Comparison of ENCODE assay signal across 1 cellular context in the genomic region with DNA sequence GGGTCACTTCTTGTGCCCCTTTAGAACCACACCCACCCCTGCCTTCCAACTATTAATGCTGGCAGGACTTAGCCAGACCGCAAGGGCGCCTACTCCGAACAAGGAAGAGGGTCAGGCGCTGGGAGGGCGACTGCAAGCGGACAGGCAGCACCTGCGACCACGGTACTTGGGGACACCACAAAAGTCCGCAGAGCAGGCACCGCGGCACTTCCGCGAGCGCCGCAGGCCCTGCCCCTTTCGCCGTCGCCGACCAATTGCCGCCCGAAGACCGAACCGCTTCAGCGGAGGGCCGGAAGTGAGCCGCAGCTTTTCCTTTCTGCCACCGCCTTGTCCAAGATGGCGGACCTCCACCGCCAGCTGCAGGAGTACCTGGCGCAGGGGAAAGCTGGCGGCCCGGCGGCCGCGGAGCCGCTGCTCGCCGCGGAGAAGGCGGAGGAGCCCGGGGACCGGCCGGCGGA.
TF ChIP-seq lines count a peak whose summit lies in the region.

A gene with protein sequence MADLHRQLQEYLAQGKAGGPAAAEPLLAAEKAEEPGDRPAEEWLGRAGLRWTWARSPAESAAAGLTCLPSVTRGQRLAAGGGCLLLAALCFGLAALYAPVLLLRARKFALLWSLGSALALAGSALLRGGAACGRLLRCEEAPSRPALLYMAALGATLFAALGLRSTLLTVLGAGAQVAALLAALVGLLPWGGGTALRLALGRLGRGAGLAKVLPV (plus strand): TSS at position 305 of the 458 bp plus-strand sequence. CDS start 32 bp downstream, at position 337.

TF ChIP-seq in HepG2, 621 proteins besides CTCF, POLR2A, EP300 and RAD21 (continued from another document and continues in another):
- TF ChIP-seq, protein P1, sequence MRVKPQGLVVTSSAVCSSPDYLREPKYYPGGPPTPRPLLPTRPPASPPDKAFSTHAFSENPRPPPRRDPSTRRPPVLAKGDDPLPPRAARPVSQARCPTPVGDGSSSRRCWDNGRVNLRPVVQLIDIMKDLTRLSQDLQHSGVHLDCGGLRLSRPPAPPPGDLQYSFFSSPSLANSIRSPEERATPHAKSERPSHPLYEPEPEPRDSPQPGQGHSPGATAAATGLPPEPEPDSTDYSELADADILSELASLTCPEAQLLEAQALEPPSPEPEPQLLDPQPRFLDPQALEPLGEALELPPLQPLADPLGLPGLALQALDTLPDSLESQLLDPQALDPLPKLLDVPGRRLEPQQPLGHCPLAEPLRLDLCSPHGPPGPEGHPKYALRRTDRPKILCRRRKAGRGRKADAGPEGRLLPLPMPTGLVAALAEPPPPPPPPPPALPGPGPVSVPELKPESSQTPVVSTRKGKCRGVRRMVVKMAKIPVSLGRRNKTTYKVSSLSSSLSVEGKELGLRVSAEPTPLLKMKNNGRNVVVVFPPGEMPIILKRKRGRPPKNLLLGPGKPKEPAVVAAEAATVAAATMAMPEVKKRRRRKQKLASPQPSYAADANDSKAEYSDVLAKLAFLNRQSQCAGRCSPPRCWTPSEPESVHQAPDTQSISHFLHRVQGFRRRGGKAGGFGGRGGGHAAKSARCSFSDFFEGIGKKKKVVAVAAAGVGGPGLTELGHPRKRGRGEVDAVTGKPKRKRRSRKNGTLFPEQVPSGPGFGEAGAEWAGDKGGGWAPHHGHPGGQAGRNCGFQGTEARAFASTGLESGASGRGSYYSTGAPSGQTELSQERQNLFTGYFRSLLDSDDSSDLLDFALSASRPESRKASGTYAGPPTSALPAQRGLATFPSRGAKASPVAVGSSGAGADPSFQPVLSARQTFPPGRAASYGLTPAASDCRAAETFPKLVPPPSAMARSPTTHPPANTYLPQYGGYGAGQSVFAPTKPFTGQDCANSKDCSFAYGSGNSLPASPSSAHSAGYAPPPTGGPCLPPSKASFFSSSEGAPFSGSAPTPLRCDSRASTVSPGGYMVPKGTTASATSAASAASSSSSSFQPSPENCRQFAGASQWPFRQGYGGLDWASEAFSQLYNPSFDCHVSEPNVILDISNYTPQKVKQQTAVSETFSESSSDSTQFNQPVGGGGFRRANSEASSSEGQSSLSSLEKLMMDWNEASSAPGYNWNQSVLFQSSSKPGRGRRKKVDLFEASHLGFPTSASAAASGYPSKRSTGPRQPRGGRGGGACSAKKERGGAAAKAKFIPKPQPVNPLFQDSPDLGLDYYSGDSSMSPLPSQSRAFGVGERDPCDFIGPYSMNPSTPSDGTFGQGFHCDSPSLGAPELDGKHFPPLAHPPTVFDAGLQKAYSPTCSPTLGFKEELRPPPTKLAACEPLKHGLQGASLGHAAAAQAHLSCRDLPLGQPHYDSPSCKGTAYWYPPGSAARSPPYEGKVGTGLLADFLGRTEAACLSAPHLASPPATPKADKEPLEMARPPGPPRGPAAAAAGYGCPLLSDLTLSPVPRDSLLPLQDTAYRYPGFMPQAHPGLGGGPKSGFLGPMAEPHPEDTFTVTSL (CRISPR knock-in tag; IDR thresholded peaks at IDR 0.05; ENCODE audit: borderline replicate concordance): no peak
- no peak; the same call in 1 of the 2 replicates for TF ChIP-seq MAF1 (CRISPR knock-in tag; IDR thresholded peaks at IDR 0.05; ENCODE audit: borderline replicate concordance)
- peak; percentile 20; the same call in 1 of the 2 replicates for TF ChIP-seq HMG20A (CRISPR knock-in tag; IDR thresholded peaks at IDR 0.05; ENCODE audit: borderline replicate concordance)
- TF ChIP-seq ATF7 (IDR thresholded peaks at IDR 0.05): no peak
- TF ChIP-seq ATF7 (CRISPR knock-in tag; IDR thresholded peaks at IDR 0.05): no peak
- no peak for TF ChIP-seq ZNF235 (CRISPR knock-in tag; IDR thresholded peaks at IDR 0.05; ENCODE audit: borderline replicate concordance)
- TF ChIP-seq YY1 (IDR thresholded peaks at IDR 0.05; ENCODE audit: insufficient read depth, insufficient replicate concordance, low read depth, low read length): peak; percentile 99
- TF ChIP-seq, protein P2, sequence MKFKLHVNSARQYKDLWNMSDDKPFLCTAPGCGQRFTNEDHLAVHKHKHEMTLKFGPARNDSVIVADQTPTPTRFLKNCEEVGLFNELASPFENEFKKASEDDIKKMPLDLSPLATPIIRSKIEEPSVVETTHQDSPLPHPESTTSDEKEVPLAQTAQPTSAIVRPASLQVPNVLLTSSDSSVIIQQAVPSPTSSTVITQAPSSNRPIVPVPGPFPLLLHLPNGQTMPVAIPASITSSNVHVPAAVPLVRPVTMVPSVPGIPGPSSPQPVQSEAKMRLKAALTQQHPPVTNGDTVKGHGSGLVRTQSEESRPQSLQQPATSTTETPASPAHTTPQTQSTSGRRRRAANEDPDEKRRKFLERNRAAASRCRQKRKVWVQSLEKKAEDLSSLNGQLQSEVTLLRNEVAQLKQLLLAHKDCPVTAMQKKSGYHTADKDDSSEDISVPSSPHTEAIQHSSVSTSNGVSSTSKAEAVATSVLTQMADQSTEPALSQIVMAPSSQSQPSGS (CRISPR knock-in tag; IDR thresholded peaks at IDR 0.05): 0 out of 2 replicates have a peak, but pooled peaks have one; percentile 40
- TF ChIP-seq ZNF556 (CRISPR knock-in tag; IDR thresholded peaks at IDR 0.05; ENCODE audit: borderline replicate concordance): peak; percentile 93
- TF ChIP-seq, protein P3, sequence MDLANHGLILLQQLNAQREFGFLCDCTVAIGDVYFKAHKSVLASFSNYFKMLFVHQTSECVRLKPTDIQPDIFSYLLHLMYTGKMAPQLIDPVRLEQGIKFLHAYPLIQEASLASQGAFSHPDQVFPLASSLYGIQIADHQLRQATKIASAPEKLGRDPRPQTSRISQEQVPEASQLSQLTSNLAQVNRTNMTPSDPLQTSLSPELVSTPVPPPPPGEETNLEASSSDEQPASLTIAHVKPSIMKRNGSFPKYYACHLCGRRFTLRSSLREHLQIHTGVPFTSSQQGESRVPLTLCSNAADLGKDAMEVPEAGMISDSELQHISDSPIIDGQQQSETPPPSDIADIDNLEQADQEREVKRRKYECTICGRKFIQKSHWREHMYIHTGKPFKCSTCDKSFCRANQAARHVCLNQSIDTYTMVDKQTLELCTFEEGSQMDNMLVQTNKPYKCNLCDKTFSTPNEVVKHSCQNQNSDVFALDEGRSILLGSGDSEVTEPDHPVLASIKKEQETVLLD (CRISPR knock-in tag; IDR thresholded peaks at IDR 0.05; ENCODE audit: low read depth): no peak; the same call in 1 of the 2 replicates
- TF ChIP-seq RXRB (CRISPR knock-in tag; IDR thresholded peaks at IDR 0.05; ENCODE audit: borderline replicate concordance): peak; percentile 59; the same call in 1 of the 2 replicates
- peak; percentile 74; the same call in 1 of the 2 replicates for TF ChIP-seq ZBTB7A (CRISPR knock-in tag; IDR thresholded peaks at IDR 0.05)
- TF ChIP-seq, protein P4, sequence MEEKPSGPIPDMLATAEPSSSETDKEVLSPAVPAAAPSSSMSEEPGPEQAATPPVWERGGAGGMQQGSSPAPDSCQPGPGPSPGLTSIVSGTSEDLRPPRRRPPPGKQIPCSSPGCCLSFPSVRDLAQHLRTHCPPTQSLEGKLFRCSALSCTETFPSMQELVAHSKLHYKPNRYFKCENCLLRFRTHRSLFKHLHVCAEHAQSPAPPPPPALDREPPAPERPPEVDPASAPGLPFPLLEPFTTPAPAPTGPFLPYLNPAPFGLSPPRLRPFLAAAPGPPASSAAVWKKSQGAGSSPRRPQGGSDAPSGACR (CRISPR knock-in tag; IDR thresholded peaks at IDR 0.05): no peak; the same call in 1 of the 2 replicates
- no peak for TF ChIP-seq FIP1L1 (IDR thresholded peaks at IDR 0.05; ENCODE audit: borderline replicate concordance, insufficient read depth, low read depth, low read length)
- TF ChIP-seq, protein P5, sequence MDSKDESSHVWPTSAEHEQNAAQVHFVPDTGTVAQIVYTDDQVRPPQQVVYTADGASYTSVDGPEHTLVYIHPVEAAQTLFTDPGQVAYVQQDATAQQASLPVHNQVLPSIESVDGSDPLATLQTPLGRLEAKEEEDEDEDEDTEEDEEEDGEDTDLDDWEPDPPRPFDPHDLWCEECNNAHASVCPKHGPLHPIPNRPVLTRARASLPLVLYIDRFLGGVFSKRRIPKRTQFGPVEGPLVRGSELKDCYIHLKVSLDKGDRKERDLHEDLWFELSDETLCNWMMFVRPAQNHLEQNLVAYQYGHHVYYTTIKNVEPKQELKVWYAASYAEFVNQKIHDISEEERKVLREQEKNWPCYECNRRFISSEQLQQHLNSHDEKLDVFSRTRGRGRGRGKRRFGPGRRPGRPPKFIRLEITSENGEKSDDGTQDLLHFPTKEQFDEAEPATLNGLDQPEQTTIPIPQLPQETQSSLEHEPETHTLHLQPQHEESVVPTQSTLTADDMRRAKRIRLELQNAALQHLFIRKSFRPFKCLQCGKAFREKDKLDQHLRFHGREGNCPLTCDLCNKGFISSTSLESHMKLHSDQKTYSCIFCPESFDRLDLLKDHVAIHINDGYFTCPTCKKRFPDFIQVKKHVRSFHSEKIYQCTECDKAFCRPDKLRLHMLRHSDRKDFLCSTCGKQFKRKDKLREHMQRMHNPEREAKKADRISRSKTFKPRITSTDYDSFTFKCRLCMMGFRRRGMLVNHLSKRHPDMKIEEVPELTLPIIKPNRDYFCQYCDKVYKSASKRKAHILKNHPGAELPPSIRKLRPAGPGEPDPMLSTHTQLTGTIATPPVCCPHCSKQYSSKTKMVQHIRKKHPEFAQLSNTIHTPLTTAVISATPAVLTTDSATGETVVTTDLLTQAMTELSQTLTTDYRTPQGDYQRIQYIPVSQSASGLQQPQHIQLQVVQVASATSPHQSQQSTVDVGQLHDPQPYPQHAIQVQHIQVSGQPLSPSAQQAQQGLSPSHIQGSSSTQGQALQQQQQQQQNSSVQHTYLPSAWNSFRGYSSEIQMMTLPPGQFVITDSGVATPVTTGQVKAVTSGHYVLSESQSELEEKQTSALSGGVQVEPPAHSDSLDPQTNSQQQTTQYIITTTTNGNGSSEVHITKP (CRISPR knock-in tag; IDR thresholded peaks at IDR 0.05; ENCODE audit: low read depth): no peak
- TF ChIP-seq HNRNPLL (IDR thresholded peaks at IDR 0.05; ENCODE audit: low read depth, low read length, poor library complexity, severe bottlenecking): peak; percentile 95
- TF ChIP-seq NR3C1 (CRISPR knock-in tag; IDR thresholded peaks at IDR 0.05): no peak
- no peak for TF ChIP-seq TCF7 (IDR thresholded peaks at IDR 0.05; ENCODE audit: low read depth)
- TF ChIP-seq CBX1 (IDR thresholded peaks at IDR 0.05; ENCODE audit: low read depth): peak; percentile 36
- 0 out of 2 replicates have a peak, but pooled peaks have one; percentile 84 for TF ChIP-seq ZNF343 (CRISPR knock-in tag; IDR thresholded peaks at IDR 0.05)
- TF ChIP-seq, protein P6, sequence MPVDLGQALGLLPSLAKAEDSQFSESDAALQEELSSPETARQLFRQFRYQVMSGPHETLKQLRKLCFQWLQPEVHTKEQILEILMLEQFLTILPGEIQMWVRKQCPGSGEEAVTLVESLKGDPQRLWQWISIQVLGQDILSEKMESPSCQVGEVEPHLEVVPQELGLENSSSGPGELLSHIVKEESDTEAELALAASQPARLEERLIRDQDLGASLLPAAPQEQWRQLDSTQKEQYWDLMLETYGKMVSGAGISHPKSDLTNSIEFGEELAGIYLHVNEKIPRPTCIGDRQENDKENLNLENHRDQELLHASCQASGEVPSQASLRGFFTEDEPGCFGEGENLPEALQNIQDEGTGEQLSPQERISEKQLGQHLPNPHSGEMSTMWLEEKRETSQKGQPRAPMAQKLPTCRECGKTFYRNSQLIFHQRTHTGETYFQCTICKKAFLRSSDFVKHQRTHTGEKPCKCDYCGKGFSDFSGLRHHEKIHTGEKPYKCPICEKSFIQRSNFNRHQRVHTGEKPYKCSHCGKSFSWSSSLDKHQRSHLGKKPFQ (CRISPR knock-in tag; IDR thresholded peaks at IDR 0.05; ENCODE audit: insufficient replicate concordance): no peak
- TF ChIP-seq ZNF790 (CRISPR knock-in tag; IDR thresholded peaks at IDR 0.05; ENCODE audit: borderline replicate concordance): peak; percentile 98
- TF ChIP-seq TBL1XR1 (IDR thresholded peaks at IDR 0.05; ENCODE audit: borderline replicate concordance, low read length, partially characterized antibody): peak; percentile 10
- peak; percentile 45; the same call in 1 of the 2 replicates for TF ChIP-seq RFXANK (CRISPR knock-in tag; IDR thresholded peaks at IDR 0.05)
- peak; percentile 91 for TF ChIP-seq ZNF501 (CRISPR knock-in tag; IDR thresholded peaks at IDR 0.05)
- TF ChIP-seq EED (CRISPR knock-in tag; IDR thresholded peaks at IDR 0.05): no peak
- TF ChIP-seq SRSF9 (IDR thresholded peaks at IDR 0.05; ENCODE audit: borderline replicate concordance, insufficient read depth, low read depth, low read length, poor library complexity, severe bottlenecking): no peak
- 0 out of 2 replicates have a peak, but pooled peaks have one; percentile 49 for TF ChIP-seq ZKSCAN8 (CRISPR knock-in tag; IDR thresholded peaks at IDR 0.05; ENCODE audit: borderline replicate concordance)
- no peak for TF ChIP-seq ZNF605 (CRISPR knock-in tag; IDR thresholded peaks at IDR 0.05)
- peak; percentile 75; the same call in 1 of the 2 replicates for TF ChIP-seq ZNF766 (CRISPR knock-in tag; IDR thresholded peaks at IDR 0.05; ENCODE audit: borderline replicate concordance)
- no peak for TF ChIP-seq SUZ12 (IDR thresholded peaks at IDR 0.05; ENCODE audit: low read depth, low read length)
- TF ChIP-seq NONO (IDR thresholded peaks at IDR 0.05): no peak
- peak; percentile 92 for TF ChIP-seq NONO (CRISPR knock-in tag; conservative IDR thresholded peaks at IDR 0.05)
- TF ChIP-seq, protein P7, sequence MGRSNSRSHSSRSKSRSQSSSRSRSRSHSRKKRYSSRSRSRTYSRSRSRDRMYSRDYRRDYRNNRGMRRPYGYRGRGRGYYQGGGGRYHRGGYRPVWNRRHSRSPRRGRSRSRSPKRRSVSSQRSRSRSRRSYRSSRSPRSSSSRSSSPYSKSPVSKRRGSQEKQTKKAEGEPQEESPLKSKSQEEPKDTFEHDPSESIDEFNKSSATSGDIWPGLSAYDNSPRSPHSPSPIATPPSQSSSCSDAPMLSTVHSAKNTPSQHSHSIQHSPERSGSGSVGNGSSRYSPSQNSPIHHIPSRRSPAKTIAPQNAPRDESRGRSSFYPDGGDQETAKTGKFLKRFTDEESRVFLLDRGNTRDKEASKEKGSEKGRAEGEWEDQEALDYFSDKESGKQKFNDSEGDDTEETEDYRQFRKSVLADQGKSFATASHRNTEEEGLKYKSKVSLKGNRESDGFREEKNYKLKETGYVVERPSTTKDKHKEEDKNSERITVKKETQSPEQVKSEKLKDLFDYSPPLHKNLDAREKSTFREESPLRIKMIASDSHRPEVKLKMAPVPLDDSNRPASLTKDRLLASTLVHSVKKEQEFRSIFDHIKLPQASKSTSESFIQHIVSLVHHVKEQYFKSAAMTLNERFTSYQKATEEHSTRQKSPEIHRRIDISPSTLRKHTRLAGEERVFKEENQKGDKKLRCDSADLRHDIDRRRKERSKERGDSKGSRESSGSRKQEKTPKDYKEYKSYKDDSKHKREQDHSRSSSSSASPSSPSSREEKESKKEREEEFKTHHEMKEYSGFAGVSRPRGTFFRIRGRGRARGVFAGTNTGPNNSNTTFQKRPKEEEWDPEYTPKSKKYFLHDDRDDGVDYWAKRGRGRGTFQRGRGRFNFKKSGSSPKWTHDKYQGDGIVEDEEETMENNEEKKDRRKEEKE (IDR thresholded peaks at IDR 0.05): no peak
- peak; percentile 15 for TF ChIP-seq ZNF775 (CRISPR knock-in tag; IDR thresholded peaks at IDR 0.05; ENCODE audit: borderline replicate concordance)
- peak; percentile 88 for TF ChIP-seq RFXAP (CRISPR knock-in tag; IDR thresholded peaks at IDR 0.05; ENCODE audit: borderline replicate concordance)
- no peak for TF ChIP-seq GZF1 (CRISPR knock-in tag; IDR thresholded peaks at IDR 0.05)
- peak; percentile 97 for TF ChIP-seq RBFOX2 (IDR thresholded peaks at IDR 0.05; ENCODE audit: low read depth, low read length)
- peak; percentile 95 for TF ChIP-seq SIN3A (IDR thresholded peaks at IDR 0.05; ENCODE audit: borderline replicate concordance, low read depth, low read length)
